In genomic region chr17:81550830-81551457, GRCh38 we compare ENCODE assay signal across 8 cellular contexts. TPM values are rescaled to one million over a fixed set of nuclear protein-coding genes. Genes with fewer than 3 reads are reported as not detected.
A peak's percentile ranks its signal among the peaks of the same experiment; 100 is the strongest.
DNase-seq lines count a peak whose midpoint lies in the region; ATAC-seq lines count a peak whose summit lies in the region.

No MANE protein-coding gene starts in this region.

- H3K4me3 ChIP-seq in HUES64 (ENCODE audit: low read length) (peak overlapping the region; percentile 98), iPS-18a (ENCODE audit: low read length) (peak overlapping the region; percentile 89)

- H3K9me3 ChIP-seq in HUES64 (ENCODE audit: insufficient read depth, low read depth, low read length), result no peaks in the 10 kb centered on the region
- no peaks in the 10 kb centered on the region for H3K9me3 ChIP-seq in iPS-18a (ENCODE audit: control insufficient read depth, low read depth, low read length)

- H3K27me3 ChIP-seq in HUES64 (ENCODE audit: insufficient read depth, low read length), result no peaks in the 10 kb centered on the region
- H3K27me3 ChIP-seq in iPS-18a (ENCODE audit: control insufficient read depth, insufficient read depth, low read length), result no peaks in the 10 kb centered on the region

- peaks cover 0 to 14% of the 10 kb centered on the region in 2 donors for H3K36me3 Mint-ChIP-seq in activated naive CD4-positive, alpha-beta T cell treated with anti-CD3 and anti-CD28 coated beads, Interleukin-2, amount 50 U/mL, for 72 hours
- peaks cover 31% of the 10 kb centered on the region for H3K36me3 Mint-ChIP-seq in stimulated activated memory B cell treated with anti-CD40 and anti-IgM and Interleukin-4, amounts not matched to agents 10 μg/mL and 1 μg/mL and 100 μg/mL, for 72 hours

- H3K4me1 ChIP-seq in HUES64 (ENCODE audit: insufficient read depth, low read length), result peaks cover 7% of the 10 kb centered on the region; the same call in 1 of the 2 replicates
- peaks cover 6% of the 10 kb centered on the region for H3K4me1 ChIP-seq in iPS-18a (ENCODE audit: control insufficient read depth, low read depth, low read length)

- no peak overlapping the region for H3K9ac ChIP-seq in HUES64 (ENCODE audit: low read depth, low read length)
- no peak overlapping the region for H3K9ac ChIP-seq in iPS-18a (ENCODE audit: low read length)

- H3K27ac Mint-ChIP-seq in activated naive CD4-positive, alpha-beta T cell treated with anti-CD3 and anti-CD28 coated beads, Interleukin-2, amount 50 U/mL, for 72 hours, result peak overlapping the region; percentile 77 to 93
- H3K27ac Mint-ChIP-seq in stimulated activated memory B cell treated with anti-CD40 and anti-IgM and Interleukin-4, amounts not matched to agents 10 μg/mL and 1 μg/mL and 100 μg/mL, for 72 hours, result peak overlapping the region; percentile 93

- H3K4me1 Mint-ChIP-seq in stimulated activated memory B cell treated with anti-CD40 and anti-IgM and Interleukin-4, amounts not matched to agents 10 μg/mL and 1 μg/mL and 100 μg/mL, for 72 hours, result peaks cover 48% of the 10 kb centered on the region

- WGBS in HUES64, result 91% methylated on average over 27 of the region's 27 CpGs

- DNase-seq in activated naive CD4-positive, alpha-beta T cell treated with anti-CD3 and anti-CD28 coated beads, Interleukin-2, amount 50 U/mL, for 72 hours (ENCODE audit: low spot score in 2 of 2), result no peak
- no peak for DNase-seq in DMS79 (lab: John Stamatoyannopoulos, UW)
- no peak for DNase-seq in T-helper 9 cell
- no peak for DNase-seq in stimulated activated CD4-positive, alpha-beta T cell treated with anti-CD3 and anti-CD28 coated beads, Interleukin-1b, Interleukin-23, amount 100 ng/mL, for 48 hours

- H3K4me3 Mint-ChIP-seq in stimulated activated memory B cell treated with anti-CD40 and anti-IgM and Interleukin-4, amounts not matched to agents 10 μg/mL and 1 μg/mL and 100 μg/mL, for 72 hours, result peak overlapping the region; percentile 96

- no peak overlapping the region for H3K27ac ChIP-seq in HUES64 (ENCODE audit: low read depth, low read length)
- H3K27ac ChIP-seq in iPS-18a (ENCODE audit: low read length), result no peak overlapping the region

- no peaks in the 10 kb centered on the region for H3K27me3 Mint-ChIP-seq in stimulated activated memory B cell treated with anti-CD40 and anti-IgM and Interleukin-4, amounts not matched to agents 10 μg/mL and 1 μg/mL and 100 μg/mL, for 72 hours

- H3K36me3 ChIP-seq in HUES64 (ENCODE audit: insufficient read depth, low read length), result peaks cover 46% of the 10 kb centered on the region
- H3K36me3 ChIP-seq in iPS-18a (ENCODE audit: control insufficient read depth, low read depth, low read length), result peaks cover 31% of the 10 kb centered on the region

- no peaks in the 10 kb centered on the region for H3K9me3 Mint-ChIP-seq in activated naive CD4-positive, alpha-beta T cell treated with anti-CD3 and anti-CD28 coated beads, Interleukin-2, amount 50 U/mL, for 72 hours
- H3K9me3 Mint-ChIP-seq in stimulated activated memory B cell treated with anti-CD40 and anti-IgM and Interleukin-4, amounts not matched to agents 10 μg/mL and 1 μg/mL and 100 μg/mL, for 72 hours, result no peaks in the 10 kb centered on the region

- no peak for ATAC-seq in activated naive CD4-positive, alpha-beta T cell treated with anti-CD3 and anti-CD28 coated beads, Interleukin-2, amount 50 U/mL, for 72 hours
- no peak for ATAC-seq in stimulated activated memory B cell treated with anti-CD40 and anti-IgM and Interleukin-4, amounts not matched to agents 10 μg/mL and 1 μg/mL and 100 μg/mL, for 72 hours
- no peak for ATAC-seq in GM18520 (IDR thresholded peaks at IDR 0.05; ENCODE audit: unreplicated experiment)

RNA-seq across cellular contexts. Expression of gene FAAP100, which starts 1.2 kb away (rescaled TPM):
- 22.5 TPM for polyA plus RNA-seq in HUES64 (2013, experiment 1 of 2)
- polyA plus RNA-seq in HUES64 (2013, experiment 2 of 2), result 20.7 TPM
- 10 to 100 TPM; 19.8 to 37.9 TPM for total RNA-seq in activated naive CD4-positive, alpha-beta T cell treated with anti-CD3 and anti-CD28 coated beads, Interleukin-2, amount 50 U/mL, for 72 hours

RNA-seq across cellular contexts. Expression of gene FSCN2, which starts 22.8 kb away (rescaled TPM):
- not detected for polyA plus RNA-seq in HUES64 (2013, experiment 1 of 2)
- not detected for polyA plus RNA-seq in HUES64 (2013, experiment 2 of 2)
- under 1 TPM; 0.30 to 0.86 TPM for total RNA-seq in activated naive CD4-positive, alpha-beta T cell treated with anti-CD3 and anti-CD28 coated beads, Interleukin-2, amount 50 U/mL, for 72 hours

RNA-seq across cellular contexts. Expression of gene ACTG1, which starts 38.3 kb away (rescaled TPM):
- polyA plus RNA-seq in HUES64 (2013, experiment 1 of 2), result 2,066 TPM
- polyA plus RNA-seq in HUES64 (2013, experiment 2 of 2), result 2,328 TPM
- 1,000 to 10,000 TPM; 6,062 to 6,573 TPM for total RNA-seq in activated naive CD4-positive, alpha-beta T cell treated with anti-CD3 and anti-CD28 coated beads, Interleukin-2, amount 50 U/mL, for 72 hours
